16 cellular contexts compared by ENCODE assay signal in the genomic region with DNA sequence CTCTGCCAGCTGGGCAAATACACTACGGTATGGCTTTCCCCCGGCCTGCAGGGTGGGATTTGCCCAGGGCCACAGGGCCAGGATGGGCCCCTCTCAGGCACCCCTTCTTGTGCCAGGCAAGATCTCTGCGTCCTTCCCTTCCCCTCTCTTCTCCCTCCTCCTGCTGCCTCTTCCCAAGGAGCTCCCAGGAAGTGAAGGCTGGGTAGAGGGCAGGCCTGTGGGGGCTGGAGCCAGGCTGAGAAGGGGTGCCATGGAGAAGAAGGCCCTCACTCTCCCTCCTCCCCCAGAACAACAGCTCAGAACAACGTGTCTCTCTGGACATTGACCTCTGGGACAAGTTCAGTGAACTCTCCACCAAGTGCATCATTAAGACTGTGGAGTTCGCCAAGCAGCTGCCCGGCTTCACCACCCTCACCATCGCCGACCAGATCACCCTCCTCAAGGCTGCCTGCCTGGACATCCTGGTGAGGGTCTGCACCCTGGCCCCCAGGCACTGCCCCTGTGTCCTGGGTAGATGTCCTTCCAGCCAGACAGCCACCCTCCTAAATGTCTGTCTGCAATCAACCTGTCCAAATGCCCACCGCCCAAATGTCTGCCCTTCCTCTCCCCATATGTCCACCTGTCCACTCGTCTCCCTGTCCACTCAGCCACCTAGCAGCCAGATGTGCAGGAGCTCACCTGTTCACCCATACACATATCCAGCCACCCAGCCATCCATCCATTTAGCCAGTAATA. TPM values are rescaled to one million over a fixed set of nuclear protein-coding genes. Genes with fewer than 3 reads are reported as not detected.
A peak's percentile ranks its signal among the peaks of the same experiment; 100 is the strongest.
DNase-seq lines count a peak whose midpoint lies in the region; ATAC-seq, FAIRE-seq and TF ChIP-seq lines count a peak whose summit lies in the region.
"Had no signal": no experiment of that assay in that cellular context is flagged by ENCODE, and none has a peak within 500 bp of the region (broad histone marks: within the 10 kb centered on the region; RNA-seq: fewer than 3 reads in every experiment).

No MANE protein-coding gene starts in this region.

- no peaks in the 10 kb centered on the region for H3K9me3 ChIP-seq in left ventricle myocardium inferior (replicated peaks)
- no peaks in the 10 kb centered on the region for H3K9me3 ChIP-seq in tibial nerve
- H3K9me3 ChIP-seq: pancreas, uterus had no signal

- H2BK15ac ChIP-seq in mesendoderm (replicated peaks; ENCODE audit: low read depth): no peak overlapping the region

- peaks cover 19% of the 10 kb centered on the region for H3K36me3 Mint-ChIP-seq in activated naive CD8-positive, alpha-beta T cell treated with anti-CD3 and anti-CD28 coated beads, Interleukin-2, amount 10 ng/mL, durations not matched to agents 7 days and 5 days
- H3K36me3 Mint-ChIP-seq in naive B cell: peaks cover 0 to 19% of the 10 kb centered on the region in 2 donors

- H2BK120ac ChIP-seq in mesendoderm (ENCODE audit: low read depth, low read length): no peak overlapping the region

- peaks cover 23% of the 10 kb centered on the region for H3K79me1 ChIP-seq in mesendoderm (ENCODE audit: low read length)

- intact Hi-C loops in left ventricle myocardium inferior (cut with micrococcal nuclease): loop anchor here (5.0 to 10.0 kb wide), 2 partner anchors 50 to 63 kb away; a partner anchor contains a TSS
- intact Hi-C loops in left cardiac atrium (cut with DNase I): loop anchor here in 1 of 2 donors (10.0 kb wide), 1 partner anchor 147 kb away; no protein-coding TSS in a partner anchor

- no peak overlapping the region for H3K4ac ChIP-seq in mesendoderm (ENCODE audit: low read depth, low read length)

- H3K4me1 ChIP-seq in left ventricle myocardium inferior (peaks cover 79% of the 10 kb centered on the region), tibial nerve (peaks cover 7 to 91% (median 68%) of the 10 kb centered on the region in 4 donors), mesendoderm (ENCODE audit: control insufficient read depth, low read depth, low read length) (peaks cover 22% of the 10 kb centered on the region)

- H3K18ac ChIP-seq in mesendoderm (ENCODE audit: low read length): no peak overlapping the region

- H4K5ac ChIP-seq in mesendoderm (ENCODE audit: low read length): no peak overlapping the region

- POLR2A ChIA-PET in activated naive CD8-positive, alpha-beta T cell treated with anti-CD3 and anti-CD28 coated beads, Interleukin-2, amount 10 ng/mL, durations not matched to agents 7 days and 5 days (lab: Charles Lee): interaction anchor here (1.0 to 2.2 kb wide), 6 partner anchors 29 to 189 kb away, joined by 3 to 17 read pairs (median 4); a partner anchor contains a TSS

- no peak for TF ChIP-seq CTCF in left ventricle myocardium inferior (IDR thresholded peaks at IDR 0.05; ENCODE audit: borderline replicate concordance)
- TF ChIP-seq CTCF in tibial nerve (IDR thresholded peaks at IDR 0.05): no peak

- H3K27ac ChIP-seq in left ventricle myocardium inferior (replicated peaks): peak overlapping the region; percentile 27
- H3K27ac ChIP-seq in tibial nerve: peak overlapping the region in 3 of 4 donors; percentile 96 to 98 (median 96)
- no peak overlapping the region for H3K27ac ChIP-seq in mesendoderm (ENCODE audit: low read depth, low read length)
- H3K27ac ChIP-seq: pancreas had no signal

- peak overlapping the region; percentile 82 for H3K27ac Mint-ChIP-seq in activated naive CD8-positive, alpha-beta T cell treated with anti-CD3 and anti-CD28 coated beads, Interleukin-2, amount 10 ng/mL, durations not matched to agents 7 days and 5 days
- H3K27ac Mint-ChIP-seq in naive B cell: peak overlapping the region; percentile 83 to 99 (median 89)

- no peaks in the 10 kb centered on the region for H3K9me3 Mint-ChIP-seq in activated naive CD8-positive, alpha-beta T cell treated with anti-CD3 and anti-CD28 coated beads, Interleukin-2, amount 10 ng/mL, durations not matched to agents 7 days and 5 days
- H3K9me3 Mint-ChIP-seq in naive B cell: no peaks in the 10 kb centered on the region
- H3K9me3 Mint-ChIP-seq: IgD-negative memory B cell had no signal

- H3K4me3 Mint-ChIP-seq in activated naive CD8-positive, alpha-beta T cell treated with anti-CD3 and anti-CD28 coated beads, Interleukin-2, amount 10 ng/mL, durations not matched to agents 7 days and 5 days: peak overlapping the region; percentile 15
- H3K4me3 Mint-ChIP-seq in naive B cell: peak overlapping the region in 3 of 8 donors; percentile 49 to 69 (median 66)
- H3K4me3 Mint-ChIP-seq: IgD-negative memory B cell had no signal

- H3K79me2 ChIP-seq in mesendoderm (ENCODE audit: control insufficient read depth, insufficient read depth, low read length): peaks cover 20% of the 10 kb centered on the region

- no peak overlapping the region for H2AK5ac ChIP-seq in mesendoderm (ENCODE audit: low read length)

- no peak for TF ChIP-seq POLR2A in tibial nerve (IDR thresholded peaks at IDR 0.05)

- H4K8ac ChIP-seq in mesendoderm (ENCODE audit: low read depth, low read length): no peak overlapping the region

- TF ChIP-seq EP300 in tibial nerve (IDR thresholded peaks at IDR 0.05): peak in 1 of 2 donors; percentile 36

- H3K4me3 ChIP-seq in left ventricle myocardium inferior: no peak overlapping the region
- H3K4me3 ChIP-seq in tibial nerve: no peak overlapping the region
- H3K4me3 ChIP-seq in mesendoderm (ENCODE audit: low read length): no peak overlapping the region
- H3K4me3 ChIP-seq: pancreas, uterus had no signal

- H3K36me3 ChIP-seq in left ventricle myocardium inferior (peaks cover 74% of the 10 kb centered on the region), tibial nerve (peaks cover 0 to 60% (median 9%) of the 10 kb centered on the region in 3 donors), mesendoderm (ENCODE audit: control insufficient read depth, insufficient read depth, low read length) (peaks cover 4% of the 10 kb centered on the region)
- H3K36me3 ChIP-seq: uterus had no signal

- ATAC-seq in left cardiac atrium (no peak), naive B cell (ENCODE audit: low read depth in 2 of 2) (no peak)
- no peak for ATAC-seq in activated naive CD8-positive, alpha-beta T cell treated with anti-CD3 and anti-CD28 coated beads, Interleukin-2, amount 10 ng/mL, durations not matched to agents 7 days and 5 days (ENCODE audit: low read depth)
- ATAC-seq: pancreas had no signal

- FAIRE-seq in RCC 7860 (lab: Jason Lieb, UNC): no peak
- FAIRE-seq: GM19239, pancreas had no signal

- no peaks in the 10 kb centered on the region for H3K27me3 Mint-ChIP-seq in activated naive CD8-positive, alpha-beta T cell treated with anti-CD3 and anti-CD28 coated beads, Interleukin-2, amount 10 ng/mL, durations not matched to agents 7 days and 5 days
- no peaks in the 10 kb centered on the region for H3K27me3 Mint-ChIP-seq in naive B cell
- H3K27me3 Mint-ChIP-seq: IgD-negative memory B cell had no signal

- no peak overlapping the region for H2BK5ac ChIP-seq in mesendoderm (ENCODE audit: low read length)

- H3K4me2 ChIP-seq in mesendoderm (ENCODE audit: low read length): no peak overlapping the region

- H3K4me1 Mint-ChIP-seq in activated naive CD8-positive, alpha-beta T cell treated with anti-CD3 and anti-CD28 coated beads, Interleukin-2, amount 10 ng/mL, durations not matched to agents 7 days and 5 days: peaks cover 30% of the 10 kb centered on the region
- peaks cover 47 to 63% (median 57%) of the 10 kb centered on the region in 3 donors for H3K4me1 Mint-ChIP-seq in naive B cell

- DNase-seq in left ventricle myocardium inferior: no peak
- DNase-seq in left cardiac atrium: no peak
- DNase-seq in activated naive CD8-positive, alpha-beta T cell treated with anti-CD3 and anti-CD28 coated beads, Interleukin-2, amount 10 ng/mL, durations not matched to agents 7 days and 5 days: no peak
- no peak for DNase-seq in naive B cell
- no peak for DNase-seq in tibial nerve (ENCODE audit: low spot score in 2 of 2)
- DNase-seq in OCI-M1 (lab: John Stamatoyannopoulos, UW): no peak
- DNase-seq in mesendoderm: no peak
- no peak for DNase-seq in RCC 7860 (ENCODE audit: low spot score)
- DNase-seq: activated CD4-positive, alpha-beta T cell treated with anti-CD3 and anti-CD28 coated beads, Interleukin-2, amount 50 U/mL, for 1 hour; activated gamma-delta T cell; central memory CD4-positive, alpha-beta T cell; NCI-H1048; uterus had no signal

- H3K56ac ChIP-seq in mesendoderm (ENCODE audit: low read length): no peak overlapping the region

- H3K27me3 ChIP-seq in left ventricle myocardium inferior (ENCODE audit: low read depth) (no peaks in the 10 kb centered on the region), tibial nerve (no peaks in the 10 kb centered on the region), mesendoderm (ENCODE audit: insufficient read depth, low read length, poor library complexity) (no peaks in the 10 kb centered on the region)
- H3K27me3 ChIP-seq: pancreas, uterus had no signal

- no peak overlapping the region for H3K9ac ChIP-seq in mesendoderm (ENCODE audit: low read length)

- 48 to 56% methylated on average over 6 to 10 of the region's 10 CpGs for WGBS in tibial nerve, 2 donors
- no CpG with 5 or more reads among the region's 10 CpGs for WGBS in mesendoderm (ENCODE audit: extremely low coverage, insufficient coverage, low lambda C conversion rate)

- no peak overlapping the region for H3K23ac ChIP-seq in mesendoderm (ENCODE audit: low read length)

RNA-seq across cellular contexts. Expression of a gene that starts 12.3 kb away (rescaled TPM):
- total RNA-seq in left ventricle myocardium inferior (0.88 TPM), left cardiac atrium (1 to 10 TPM; 1.2 to 1.3 TPM), tibial nerve (not detected)
- total RNA-seq in activated naive CD8-positive, alpha-beta T cell treated with anti-CD3 and anti-CD28 coated beads, Interleukin-2, amount 10 ng/mL, durations not matched to agents 7 days and 5 days: under 1 TPM in 1 of 2 experiments, not detected in 1; 0.48 TPM
- under 1 TPM in 2 of 6 donors, not detected in 4; 0.44 to 0.98 TPM for polyA plus RNA-seq in naive B cell (ENCODE audit: low read depth in 6 of 6)
- not detected for polyA plus RNA-seq in mesendoderm (2013, experiment 1 of 2)
- polyA plus RNA-seq in mesendoderm (2013, experiment 2 of 2): not detected
- polyA plus RNA-seq: IgD-negative memory B cell had no signal

RNA-seq across cellular contexts. Expression of a gene that starts 43.2 kb away (rescaled TPM):
- total RNA-seq in left ventricle myocardium inferior (17.1 TPM), left cardiac atrium (10 to 100 TPM; 23.3 to 43.8 TPM), tibial nerve (10 to 100 TPM; 28.9 to 58.2 (median 46.4) TPM)
- total RNA-seq in activated naive CD8-positive, alpha-beta T cell treated with anti-CD3 and anti-CD28 coated beads, Interleukin-2, amount 10 ng/mL, durations not matched to agents 7 days and 5 days: 10 to 100 TPM; 51.7 to 53.6 TPM
- polyA plus RNA-seq in naive B cell (ENCODE audit: low read depth in 6 of 6): 10 to 100 TPM in 2 of 6 donors, 1 to 10 TPM in 4; 3.1 to 12.6 (median 7.8) TPM
- polyA plus RNA-seq in mesendoderm (2013, experiment 1 of 2): 30.6 TPM
- 29.9 TPM for polyA plus RNA-seq in mesendoderm (2013, experiment 2 of 2)
